7 cellular contexts compared by ENCODE assay signal in genomic region chr11:10742460-10743208, GRCh38. TPM values are rescaled to one million over a fixed set of nuclear protein-coding genes. Genes with fewer than 3 reads are reported as not detected.
DNase-seq lines count a peak whose midpoint lies in the region; ATAC-seq and TF ChIP-seq lines count a peak whose summit lies in the region.

No MANE protein-coding gene starts in this region.

- no peaks in the 10 kb centered on the region for H4K20me1 ChIP-seq in Karpas-422 (ENCODE audit: insufficient read depth, low read depth, low read length)

- peaks cover 0 to 5% of the 10 kb centered on the region in 2 donors for H3K27me3 Mint-ChIP-seq in natural killer cell treated with Interleukin-12 subunit alpha and Interleukin-12 subunit beta and Interleukin-15 and Interleukin-18, amount 100 ng/mL, for 72 hours

- no peak overlapping the region for H3K27ac ChIP-seq in Karpas-422 (ENCODE audit: low read length)

- peak; percentile 61 for ATAC-seq in GM18498 (IDR thresholded peaks at IDR 0.05; ENCODE audit: unreplicated experiment)
- peak; percentile 91 to 97 for ATAC-seq in natural killer cell treated with Interleukin-12 subunit alpha and Interleukin-12 subunit beta and Interleukin-15 and Interleukin-18, amount 100 ng/mL, for 72 hours

- DNase-seq in NB4 (ENCODE audit: low read depth): peak; percentile 73
- DNase-seq in amniotic stem cell (lab: John Stamatoyannopoulos, UW): peak; percentile 48
- DNase-seq in natural killer cell treated with Interleukin-12 subunit alpha and Interleukin-12 subunit beta and Interleukin-15 and Interleukin-18, amount 100 ng/mL, for 72 hours (ENCODE audit: low spot score): peak; percentile 68
- no peak for DNase-seq in inferior parietal cortex (ENCODE audit: extremely low spot score)
- no peak for DNase-seq in Karpas-422
- DNase-seq in NCI-H1694 treated with DMSO at 0.1 percent for 48 hours (lab: John Stamatoyannopoulos, UW): no peak

- H3K4me3 ChIP-seq in NB4 (ENCODE audit: low read depth, low read length) (peak overlapping the region; percentile 12), Karpas-422 (ENCODE audit: low read length) (no peak overlapping the region)

- peak overlapping the region in 1 of 2 donors; percentile 31 for H3K27ac Mint-ChIP-seq in natural killer cell treated with Interleukin-12 subunit alpha and Interleukin-12 subunit beta and Interleukin-15 and Interleukin-18, amount 100 ng/mL, for 72 hours

- no peaks in the 10 kb centered on the region for H3K27me3 ChIP-seq in Karpas-422 (ENCODE audit: low read length)

- H3K9me2 ChIP-seq in Karpas-422 (replicated peaks; ENCODE audit: insufficient read depth, low read length): no peaks in the 10 kb centered on the region

- no peaks in the 10 kb centered on the region for H3K79me2 ChIP-seq in Karpas-422 (ENCODE audit: low read length)

- H3K9me3 ChIP-seq in Karpas-422 (ENCODE audit: low read length): no peaks in the 10 kb centered on the region

- H3K4me3 Mint-ChIP-seq in natural killer cell treated with Interleukin-12 subunit alpha and Interleukin-12 subunit beta and Interleukin-15 and Interleukin-18, amount 100 ng/mL, for 72 hours: peak overlapping the region; percentile 54

- peaks cover 24 to 29% of the 10 kb centered on the region in 2 donors for H3K4me1 Mint-ChIP-seq in natural killer cell treated with Interleukin-12 subunit alpha and Interleukin-12 subunit beta and Interleukin-15 and Interleukin-18, amount 100 ng/mL, for 72 hours (ENCODE audit: low read depth in 2 of 2)

- TF ChIP-seq CTCF in NB4 (IDR thresholded peaks at IDR 0.05; ENCODE audit: low read depth, low read length): no peak

- H3K9ac ChIP-seq in Karpas-422 (ENCODE audit: low read length): no peak overlapping the region

- H3K4me1 ChIP-seq in Karpas-422 (ENCODE audit: low read length): no peaks in the 10 kb centered on the region

- H3K9me3 Mint-ChIP-seq in natural killer cell treated with Interleukin-12 subunit alpha and Interleukin-12 subunit beta and Interleukin-15 and Interleukin-18, amount 100 ng/mL, for 72 hours: no peaks in the 10 kb centered on the region

- no peak overlapping the region for H2AFZ ChIP-seq in Karpas-422 (ENCODE audit: low read length)

- H3K36me3 Mint-ChIP-seq in natural killer cell treated with Interleukin-12 subunit alpha and Interleukin-12 subunit beta and Interleukin-15 and Interleukin-18, amount 100 ng/mL, for 72 hours: no peaks in the 10 kb centered on the region

- TF ChIP-seq POLR2A in NB4 (IDR thresholded peaks at IDR 0.05; ENCODE audit: extremely low read depth, insufficient read length): no peak

- no peaks in the 10 kb centered on the region for H3K36me3 ChIP-seq in Karpas-422 (ENCODE audit: insufficient read depth, low read length)

- no peak overlapping the region for H3K4me2 ChIP-seq in Karpas-422 (ENCODE audit: low read depth, low read length, poor library complexity, severe bottlenecking)

RNA-seq across cellular contexts. Expression of gene CTR9, which starts 8.4 kb away (rescaled TPM):
- 10 to 100 TPM; 42.9 to 45.7 TPM for total RNA-seq in natural killer cell treated with Interleukin-12 subunit alpha and Interleukin-12 subunit beta and Interleukin-15 and Interleukin-18, amount 100 ng/mL, for 72 hours
- total RNA-seq in Karpas-422 (2014; rRNA removed; shearing (Covaris generic); ENCODE audit: low replicate concordance): 20.7 and 39.9 TPM in 2 replicates

RNA-seq across cellular contexts. Expression of gene IRAG1, which starts 49.1 kb away (rescaled TPM):
- not detected for total RNA-seq in natural killer cell treated with Interleukin-12 subunit alpha and Interleukin-12 subunit beta and Interleukin-15 and Interleukin-18, amount 100 ng/mL, for 72 hours
- total RNA-seq in Karpas-422 (2014; rRNA removed; shearing (Covaris generic); ENCODE audit: low replicate concordance): not detected in 2 replicates

Comparison
In these comparisons a context has a peak if more than half of its experiments do, and no peak if none do; other contexts are left out.
1. DNase-seq: peak in NB4 (single experiment), amniotic stem cell (single experiment) and natural killer cell treated with Interleukin-12 subunit alpha and Interleukin-12 subunit beta and Interleukin-15 and Interleukin-18, amount 100 ng/mL, for 72 hours (single experiment); none in inferior parietal cortex (single experiment), Karpas-422 (single experiment) and NCI-H1694 treated with DMSO at 0.1 percent for 48 hours (single experiment).